8 cellular contexts compared by ENCODE assay signal in the genomic region with DNA sequence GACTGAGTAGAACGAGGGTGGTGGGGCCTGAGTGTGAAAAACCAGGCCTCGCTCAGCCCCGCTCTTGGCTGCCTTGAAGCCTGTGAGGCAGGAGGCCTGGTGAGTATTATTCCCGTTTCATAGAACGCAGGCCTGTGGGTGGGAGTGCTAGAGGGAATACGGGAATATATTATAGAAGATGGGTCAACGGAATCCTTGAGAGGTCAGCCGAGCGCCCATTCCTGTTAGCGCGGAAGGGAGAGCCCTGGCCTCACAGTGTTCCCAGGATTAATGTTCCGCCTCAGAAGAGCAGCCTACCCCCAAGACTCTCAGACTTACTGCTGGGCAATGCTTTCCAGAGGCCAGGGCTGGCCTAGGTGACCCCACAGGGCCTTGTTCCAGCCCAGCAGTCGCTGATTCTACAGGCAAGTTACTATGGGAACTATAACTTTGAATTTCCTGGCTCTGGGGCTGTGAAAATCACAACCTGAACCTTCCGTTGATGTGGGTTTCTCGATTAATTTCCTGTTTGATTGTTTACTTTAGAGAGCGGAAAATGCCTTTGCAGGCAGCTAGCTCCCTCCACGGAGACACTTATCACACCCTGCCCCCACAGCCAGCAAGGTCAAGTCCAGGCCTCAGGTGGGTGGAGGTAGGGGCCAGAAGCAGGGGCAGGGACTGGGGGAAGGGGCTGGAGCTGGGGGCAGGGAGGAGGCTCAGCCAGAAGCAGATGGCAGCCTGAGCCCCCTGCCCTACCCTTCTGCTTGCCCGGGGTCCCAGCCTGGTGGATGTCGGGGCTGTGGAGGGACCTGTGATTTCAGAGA.
DNase-seq lines count a peak whose midpoint lies in the region; ATAC-seq lines count a peak whose summit lies in the region.

No MANE protein-coding gene starts in this region.

- H3K4me3 Mint-ChIP-seq in central memory CD8-positive, alpha-beta T cell = peak overlapping the region; percentile 64

- H3K9me3 Mint-ChIP-seq in central memory CD8-positive, alpha-beta T cell = peaks cover 15% of the 10 kb centered on the region

- peaks cover 12% of the 10 kb centered on the region for H3K36me3 Mint-ChIP-seq in central memory CD8-positive, alpha-beta T cell (ENCODE audit: insufficient read depth)

- peaks cover 85% of the 10 kb centered on the region for H3K4me1 Mint-ChIP-seq in central memory CD8-positive, alpha-beta T cell

- H3K27me3 ChIP-seq in muscle layer of duodenum (ENCODE audit: low read depth, low read length) = no peaks in the 10 kb centered on the region

- no peaks in the 10 kb centered on the region for H3K9me3 ChIP-seq in muscle layer of duodenum (ENCODE audit: control insufficient read depth in 1 of 2, low read length in 2 of 2)

- peak; percentile 93 for ATAC-seq in central memory CD8-positive, alpha-beta T cell (replicated peaks; ENCODE audit: extremely low read depth, poor library complexity, severe bottlenecking)
- no peak for ATAC-seq in GM18861 (IDR thresholded peaks at IDR 0.05; ENCODE audit: unreplicated experiment)

- peak; percentile 14 to 37 for DNase-seq in stimulated activated CD4-positive, alpha-beta T cell treated with anti-CD3 and anti-CD28 coated beads, Interleukin-4, amount 100 ng/mL, for 4 hours
- DNase-seq in stimulated activated CD4-positive, alpha-beta T cell treated with anti-CD3 and anti-CD28 coated beads, Interleukin-1b, Interleukin-23, amount 100 ng/mL, for 48 hours = no peak
- peak; percentile 37 to 70 for DNase-seq in central memory CD8-positive, alpha-beta T cell (ENCODE audit: low spot score in 2 of 2)
- DNase-seq in ureter (ENCODE audit: low spot score) (no peak), HCEC 1CT (no peak), islet precursor cell (no peak)

- H3K36me3 ChIP-seq in muscle layer of duodenum (ENCODE audit: control insufficient read depth in 1 of 2, insufficient read depth in 2 of 2, low read length in 2 of 2) = no peaks in the 10 kb centered on the region

- H3K27ac ChIP-seq in muscle layer of duodenum (ENCODE audit: low read length) = peak overlapping the region; percentile 36

- H3K4me1 ChIP-seq in muscle layer of duodenum (ENCODE audit: control insufficient read depth in 1 of 2, insufficient read depth in 2 of 2, low read length in 2 of 2) = no peaks in the 10 kb centered on the region

- no peaks in the 10 kb centered on the region for H3K27me3 Mint-ChIP-seq in central memory CD8-positive, alpha-beta T cell

- peak overlapping the region; percentile 96 for H3K27ac Mint-ChIP-seq in central memory CD8-positive, alpha-beta T cell (ENCODE audit: low read depth)

- no peak overlapping the region for H3K4me3 ChIP-seq in muscle layer of duodenum (ENCODE audit: low read depth in 1 of 2, low read length in 2 of 2)

Comparison
In these comparisons a context has a peak if more than half of its experiments do, and no peak if none do; other contexts are left out.
1. DNase-seq: peak in stimulated activated CD4-positive, alpha-beta T cell treated with anti-CD3 and anti-CD28 coated beads, Interleukin-4, amount 100 ng/mL, for 4 hours (2 of 2) and central memory CD8-positive, alpha-beta T cell (2 of 2); none in stimulated activated CD4-positive, alpha-beta T cell treated with anti-CD3 and anti-CD28 coated beads, Interleukin-1b, Interleukin-23, amount 100 ng/mL, for 48 hours (single experiment), ureter (single experiment), HCEC 1CT (single experiment) and islet precursor cell (single experiment).